18 cellular contexts compared by ENCODE assay signal in the genomic region with DNA sequence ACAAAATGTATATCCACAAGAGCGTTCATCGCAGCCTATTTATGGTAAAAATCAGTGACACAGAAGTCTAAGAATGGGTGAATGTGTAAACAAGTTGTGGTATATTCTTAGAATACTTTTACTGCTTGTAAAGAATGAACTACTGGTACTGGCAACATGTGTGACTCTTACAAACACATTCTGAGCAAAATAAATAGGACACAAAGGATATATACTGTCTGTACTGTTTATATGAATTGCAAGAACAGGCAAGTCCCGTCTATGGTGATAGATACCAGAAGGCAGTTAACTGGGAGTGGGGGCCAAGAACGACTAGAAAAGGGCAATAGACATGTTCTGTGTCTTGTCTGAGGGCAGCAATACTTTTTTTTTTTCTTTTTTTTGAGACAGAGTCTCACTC.
DNase-seq lines count a peak whose midpoint lies in the region; ATAC-seq and TF ChIP-seq lines count a peak whose summit lies in the region.
"Had no signal": no experiment of that assay in that cellular context is flagged by ENCODE, and none has a peak within 500 bp of the region (broad histone marks: within the 10 kb centered on the region; RNA-seq: fewer than 3 reads in every experiment).

No MANE protein-coding gene starts in this region.

- TF ChIP-seq POLR2A in IMR-90 (IDR thresholded peaks at IDR 0.05; ENCODE audit: low read depth, low read length) = no peak

- H3K27ac ChIP-seq in IMR-90 (ENCODE audit: insufficient read depth, low read length) (no peak overlapping the region), brain microvascular endothelial cell (no peak overlapping the region)
- H3K27ac ChIP-seq: 22Rv1; A549; BLaER1 treated with 17β-estradiol and CSF1 and Interleukin-3, amounts not matched to agents 10 nM and 100 nM; C4-2B had no signal

- H2AFZ ChIP-seq in IMR-90 (replicated peaks; ENCODE audit: low read length, poor library complexity) = no peak overlapping the region

- ATAC-seq in IMR-90 (ENCODE audit: low read depth) = peak; percentile 73
- no peak for ATAC-seq in stimulated activated effector memory CD8-positive, alpha-beta T cell treated with anti-CD3 and anti-CD28 coated beads, Interleukin-12 subunit alpha, Interleukin-12 subunit beta, amount 100 ng/mL, for 72 hours
- ATAC-seq in stimulated activated naive CD8-positive, alpha-beta T cell treated with anti-CD3 and anti-CD28 coated beads, Interleukin-15, amount 100 ng/mL, for 72 hours = no peak
- ATAC-seq: A549; CD8-positive, alpha-beta T cell had no signal

- H3K4me3 ChIP-seq in IMR-90 (ENCODE audit: insufficient read depth, low read depth, low read length) (no peak overlapping the region), fibroblast of villous mesenchyme (ENCODE audit: low read depth, low read length) (no peak overlapping the region), brain microvascular endothelial cell (ENCODE audit: low read depth, low read length) (no peak overlapping the region)
- H3K4me3 ChIP-seq: A549; BLaER1 treated with 17β-estradiol and CSF1 and Interleukin-3, amounts not matched to agents 10 nM and 100 nM had no signal

- H3K36me3 ChIP-seq in IMR-90 (ENCODE audit: control insufficient read depth, insufficient read depth, low read length) (peaks cover 2% of the 10 kb centered on the region), brain microvascular endothelial cell (replicated peaks) (no peaks in the 10 kb centered on the region)

- no peak for TF ChIP-seq CTCF in IMR-90 (conservative IDR thresholded peaks at IDR 0.05; ENCODE audit: low read depth, low read length)
- no peak for TF ChIP-seq CTCF in fibroblast of villous mesenchyme (IDR thresholded peaks at IDR 0.05; ENCODE audit: insufficient read depth, low read depth, low read length)
- no peak for TF ChIP-seq CTCF in brain microvascular endothelial cell (IDR thresholded peaks at IDR 0.05; ENCODE audit: low read depth, low read length, missing control alignments)

- no peak overlapping the region for H2BK15ac ChIP-seq in IMR-90 (ENCODE audit: low read depth, low read length)

- H3K79me1 ChIP-seq in IMR-90 (ENCODE audit: low read depth in 1 of 2, low read length in 2 of 2) = peaks cover 17 to 19% of the 10 kb centered on the region in 2 experiments

- H4K5ac ChIP-seq in IMR-90 (ENCODE audit: low read depth, low read length) = no peak overlapping the region

- H3K27ac Mint-ChIP-seq in activated naive CD4-positive, alpha-beta T cell treated with anti-CD3 and anti-CD28 coated beads, Interleukin-2, amount 10 ng/mL, durations not matched to agents 7 days and 5 days = peak overlapping the region; percentile 16
- peak overlapping the region; percentile 38 for H3K27ac Mint-ChIP-seq in stimulated activated effector memory CD8-positive, alpha-beta T cell treated with anti-CD3 and anti-CD28 coated beads, Interleukin-12 subunit alpha, Interleukin-12 subunit beta, amount 100 ng/mL, for 72 hours
- H3K27ac Mint-ChIP-seq in stimulated activated naive CD8-positive, alpha-beta T cell treated with anti-CD3 and anti-CD28 coated beads, Interleukin-15, amount 100 ng/mL, for 72 hours = no peak overlapping the region
- H3K27ac Mint-ChIP-seq: CD4-positive, alpha-beta T cell; CD8-positive, alpha-beta T cell had no signal

- no peaks in the 10 kb centered on the region; the same call in 1 of the 2 replicates for H3K4me1 ChIP-seq in IMR-90 (ENCODE audit: control insufficient read depth, insufficient read depth, low read length)
- H3K4me1 ChIP-seq: A549, Caco-2 had no signal

- H4K91ac ChIP-seq in IMR-90 (ENCODE audit: insufficient read depth, low read depth, low read length) = no peak overlapping the region

- H2AK9ac ChIP-seq in IMR-90 (replicated peaks; ENCODE audit: low read depth, low read length, poor library complexity) = no peak overlapping the region

- H3K4me3 Mint-ChIP-seq in activated naive CD4-positive, alpha-beta T cell treated with anti-CD3 and anti-CD28 coated beads, Interleukin-2, amount 10 ng/mL, durations not matched to agents 7 days and 5 days = no peak overlapping the region
- H3K4me3 Mint-ChIP-seq in stimulated activated effector memory CD8-positive, alpha-beta T cell treated with anti-CD3 and anti-CD28 coated beads, Interleukin-12 subunit alpha, Interleukin-12 subunit beta, amount 100 ng/mL, for 72 hours = no peak overlapping the region
- H3K4me3 Mint-ChIP-seq in stimulated activated naive CD8-positive, alpha-beta T cell treated with anti-CD3 and anti-CD28 coated beads, Interleukin-15, amount 100 ng/mL, for 72 hours = no peak overlapping the region
- H3K4me3 Mint-ChIP-seq: CD4-positive, alpha-beta T cell; CD8-positive, alpha-beta T cell had no signal

- H3K36me3 Mint-ChIP-seq in activated naive CD4-positive, alpha-beta T cell treated with anti-CD3 and anti-CD28 coated beads, Interleukin-2, amount 10 ng/mL, durations not matched to agents 7 days and 5 days = peaks cover 31% of the 10 kb centered on the region
- peaks cover 26% of the 10 kb centered on the region for H3K36me3 Mint-ChIP-seq in stimulated activated effector memory CD8-positive, alpha-beta T cell treated with anti-CD3 and anti-CD28 coated beads, Interleukin-12 subunit alpha, Interleukin-12 subunit beta, amount 100 ng/mL, for 72 hours

- no peaks in the 10 kb centered on the region for H3K27me3 Mint-ChIP-seq in activated naive CD4-positive, alpha-beta T cell treated with anti-CD3 and anti-CD28 coated beads, Interleukin-2, amount 10 ng/mL, durations not matched to agents 7 days and 5 days
- no peaks in the 10 kb centered on the region for H3K27me3 Mint-ChIP-seq in stimulated activated naive CD8-positive, alpha-beta T cell treated with anti-CD3 and anti-CD28 coated beads, Interleukin-15, amount 100 ng/mL, for 72 hours
- H3K27me3 Mint-ChIP-seq: CD4-positive, alpha-beta T cell had no signal

- H4K8ac ChIP-seq in IMR-90 (ENCODE audit: low read depth in 2 of 2, low read length in 2 of 2) = no peak overlapping the region

- intact Hi-C loops in IMR-90 (cut with micrococcal nuclease) = no loop called here

- dilution Hi-C loops in IMR-90 (cut with HindIII; ENCODE audit: low sequenced_read_pairs, unreplicated experiment) = no loop called here

- no peak overlapping the region for H2BK120ac ChIP-seq in IMR-90 (ENCODE audit: low read depth, low read length)

- CTCF ChIA-PET in activated naive CD4-positive, alpha-beta T cell treated with anti-CD3 and anti-CD28 coated beads, Interleukin-2, amount 10 ng/mL, durations not matched to agents 7 days and 5 days (lab: Charles Lee) = no interaction called here
- CTCF ChIA-PET in IMR-90 (lab: Yijun Ruan, JAX) = no interaction called here

- H2BK5ac ChIP-seq in IMR-90 (ENCODE audit: low read depth, low read length, poor library complexity, severe bottlenecking) = no peak overlapping the region

- TF ChIP-seq RAD21 in IMR-90 (IDR thresholded peaks at IDR 0.05; ENCODE audit: low read length) = no peak

- no peak overlapping the region for H2BK20ac ChIP-seq in IMR-90 (ENCODE audit: low read depth, low read length)

- no peaks in the 10 kb centered on the region for H3K9me3 ChIP-seq in IMR-90 (ENCODE audit: control insufficient read depth, insufficient read depth, low read length)
- H3K9me3 ChIP-seq: A549, Caco-2 had no signal

- no peak overlapping the region for H3K14ac ChIP-seq in IMR-90 (replicated peaks; ENCODE audit: low read depth, low read length)

- H3K9ac ChIP-seq in IMR-90 (ENCODE audit: low read depth, low read length) = no peak overlapping the region
- H3K9ac ChIP-seq: BLaER1 treated with 17β-estradiol and CSF1 and Interleukin-3, amounts not matched to agents 10 nM and 100 nM had no signal

- POLR2A ChIA-PET in IMR-90 (lab: Charles Lee; ENCODE audit: unreplicated experiment) = no interaction called here

- H3K4me1 Mint-ChIP-seq in activated naive CD4-positive, alpha-beta T cell treated with anti-CD3 and anti-CD28 coated beads, Interleukin-2, amount 10 ng/mL, durations not matched to agents 7 days and 5 days = peaks cover 2% of the 10 kb centered on the region
- H3K4me1 Mint-ChIP-seq in stimulated activated effector memory CD8-positive, alpha-beta T cell treated with anti-CD3 and anti-CD28 coated beads, Interleukin-12 subunit alpha, Interleukin-12 subunit beta, amount 100 ng/mL, for 72 hours = peaks cover 28% of the 10 kb centered on the region
- peaks cover 21% of the 10 kb centered on the region for H3K4me1 Mint-ChIP-seq in stimulated activated naive CD8-positive, alpha-beta T cell treated with anti-CD3 and anti-CD28 coated beads, Interleukin-15, amount 100 ng/mL, for 72 hours

- no peak overlapping the region for H3K23ac ChIP-seq in IMR-90 (ENCODE audit: low read depth, low read length)

- H3K9me3 Mint-ChIP-seq in activated naive CD4-positive, alpha-beta T cell treated with anti-CD3 and anti-CD28 coated beads, Interleukin-2, amount 10 ng/mL, durations not matched to agents 7 days and 5 days = peaks cover 23% of the 10 kb centered on the region
- H3K9me3 Mint-ChIP-seq in stimulated activated effector memory CD8-positive, alpha-beta T cell treated with anti-CD3 and anti-CD28 coated beads, Interleukin-12 subunit alpha, Interleukin-12 subunit beta, amount 100 ng/mL, for 72 hours = peaks cover 8% of the 10 kb centered on the region
- H3K9me3 Mint-ChIP-seq in stimulated activated naive CD8-positive, alpha-beta T cell treated with anti-CD3 and anti-CD28 coated beads, Interleukin-15, amount 100 ng/mL, for 72 hours = peaks cover 15 to 24% of the 10 kb centered on the region in 2 donors

- no peak for DNase-seq in activated naive CD4-positive, alpha-beta T cell treated with anti-CD3 and anti-CD28 coated beads, Interleukin-2, amount 10 ng/mL, durations not matched to agents 7 days and 5 days
- no peak for DNase-seq in activated naive CD4-positive, alpha-beta T cell treated with Interleukin-2 at 50 U/mL for 16 hours
- DNase-seq in IMR-90 (peak; percentile 35), fibroblast of villous mesenchyme (ENCODE audit: low read depth) (peak; percentile 27), brain microvascular endothelial cell (no peak), hypothalamus (lab: John Stamatoyannopoulos, UW) (no peak)
- no peak for DNase-seq in stimulated activated effector memory CD8-positive, alpha-beta T cell treated with anti-CD3 and anti-CD28 coated beads, Interleukin-12 subunit alpha, Interleukin-12 subunit beta, amount 100 ng/mL, for 72 hours (ENCODE audit: low spot score in 2 of 2)
- DNase-seq in stimulated activated naive CD8-positive, alpha-beta T cell treated with anti-CD3 and anti-CD28 coated beads, Interleukin-15, amount 100 ng/mL, for 72 hours = no peak
- DNase-seq: Caco-2; Calu3; CD4-positive, alpha-beta T cell; CD8-positive, alpha-beta T cell; DMS79 treated with DMSO at 0.1 percent for 48 hours; GF-D8 had no signal

- H3K27me3 ChIP-seq in IMR-90 (ENCODE audit: control insufficient read depth, insufficient read depth, low read length) (no peaks in the 10 kb centered on the region), brain microvascular endothelial cell (replicated peaks) (no peaks in the 10 kb centered on the region)
- H3K27me3 ChIP-seq: BLaER1 treated with 17β-estradiol and CSF1 and Interleukin-3, amounts not matched to agents 10 nM and 100 nM had no signal

- H3K9me1 ChIP-seq in IMR-90 (ENCODE audit: insufficient read depth, low read length) = peaks cover 2% of the 10 kb centered on the region; the same call in 1 of the 2 replicates

- WGBS in IMR-90 (ENCODE audit: extremely low coverage in 2 of 2, insufficient read length in 1 of 2), 2 experiments = no CpG with 5 or more reads among the region's 4 CpGs

- no peak overlapping the region for H3K4ac ChIP-seq in IMR-90 (ENCODE audit: low read depth, low read length)

- H3K18ac ChIP-seq in IMR-90 (ENCODE audit: low read depth, low read length) = no peak overlapping the region

- no TSS peak for BruUV-seq in IMR-90 (replicated peaks; lab: Mats Ljungman, UMichigan)

- no peak overlapping the region for H3K56ac ChIP-seq in IMR-90 (ENCODE audit: extremely low read depth, insufficient read depth, low read length)

- H3K4me2 ChIP-seq in IMR-90 (ENCODE audit: low read depth, low read length) = no peak overlapping the region
- H3K4me2 ChIP-seq: A549; BLaER1 treated with 17β-estradiol and CSF1 and Interleukin-3, amounts not matched to agents 10 nM and 100 nM had no signal

- in situ Hi-C loops in IMR-90 (cut with MboI; ENCODE audit: low sequenced_read_pairs) (no loop called here), brain microvascular endothelial cell (cut with HindIII; ENCODE audit: low pct_ligation_motif_present, low sequenced_read_pairs) (no loop called here)

- no peak overlapping the region for H2AK5ac ChIP-seq in IMR-90 (ENCODE audit: low read depth, low read length)

- H4K20me1 ChIP-seq in IMR-90 (ENCODE audit: insufficient read depth, low read length) = peaks cover 9% of the 10 kb centered on the region; the same call in 1 of the 2 replicates

Comparison
In these comparisons a context has a peak if more than half of its experiments do, and no peak if none do; other contexts are left out.
1. DNase-seq: peak in IMR-90 (single experiment) and fibroblast of villous mesenchyme (single experiment); none in activated naive CD4-positive, alpha-beta T cell treated with anti-CD3 and anti-CD28 coated beads, Interleukin-2, amount 10 ng/mL, durations not matched to agents 7 days and 5 days (single experiment), activated naive CD4-positive, alpha-beta T cell treated with Interleukin-2 at 50 U/mL for 16 hours (single experiment), stimulated activated effector memory CD8-positive, alpha-beta T cell treated with anti-CD3 and anti-CD28 coated beads, Interleukin-12 subunit alpha, Interleukin-12 subunit beta, amount 100 ng/mL, for 72 hours (0 of 2), brain microvascular endothelial cell (single experiment), stimulated activated naive CD8-positive, alpha-beta T cell treated with anti-CD3 and anti-CD28 coated beads, Interleukin-15, amount 100 ng/mL, for 72 hours (0 of 2) and hypothalamus (0 of 51).
2. H3K27ac Mint-ChIP-seq: peak in activated naive CD4-positive, alpha-beta T cell treated with anti-CD3 and anti-CD28 coated beads, Interleukin-2, amount 10 ng/mL, durations not matched to agents 7 days and 5 days (single experiment) and stimulated activated effector memory CD8-positive, alpha-beta T cell treated with anti-CD3 and anti-CD28 coated beads, Interleukin-12 subunit alpha, Interleukin-12 subunit beta, amount 100 ng/mL, for 72 hours (single experiment); none in stimulated activated naive CD8-positive, alpha-beta T cell treated with anti-CD3 and anti-CD28 coated beads, Interleukin-15, amount 100 ng/mL, for 72 hours (0 of 2).